ENCODE assay signal across 8 cellular contexts in genomic region chr12:92593734-92594402, GRCh38.
DNase-seq lines count a peak whose midpoint lies in the region; ATAC-seq and TF ChIP-seq lines count a peak whose summit lies in the region.

No MANE protein-coding gene starts in this region.

- no TSS peak for BruUV-seq in Panc1 (replicated peaks; lab: Mats Ljungman, UMichigan)

- ATAC-seq in GM18508 (IDR thresholded peaks at IDR 0.05; ENCODE audit: insufficient read depth, unreplicated experiment) (peak; percentile 100), HG02970 (IDR thresholded peaks at IDR 0.05; ENCODE audit: low FRiP score, unreplicated experiment) (peak; percentile 99), Panc1 (peak; percentile 81), left cardiac atrium (peak; percentile 95 to 96)

- H3K27me3 ChIP-seq in Panc1 (ENCODE audit: control insufficient read depth, insufficient read depth, low read length) (no peaks in the 10 kb centered on the region), suprapubic skin (no peaks in the 10 kb centered on the region)

- in situ Hi-C loops in Panc1 (cut with HindIII; ENCODE audit: low pct_unique_long_range_greater_than_20kb, low sequenced_read_pairs): no loop called here

- no peaks in the 10 kb centered on the region for H3K36me3 ChIP-seq in Panc1 (ENCODE audit: control insufficient read depth, insufficient read depth, low read length)
- H3K36me3 ChIP-seq in suprapubic skin: no peaks in the 10 kb centered on the region

- 73% methylated on average over 8 of the region's 8 CpGs for WGBS in suprapubic skin

- POLR2A ChIA-PET in Panc1 (lab: Charles Lee): no interaction called here

- TF ChIP-seq EP300 in suprapubic skin (IDR thresholded peaks at IDR 0.05): no peak

- intact Hi-C loops in Panc1 (cut with micrococcal nuclease; ENCODE audit: unreplicated experiment) (no loop called here), left cardiac atrium (cut with DNase I) (no loop called here)

- TF ChIP-seq POLR2A in suprapubic skin (IDR thresholded peaks at IDR 0.05): no peak

- no peak overlapping the region for H3K4me3 ChIP-seq in Panc1 (ENCODE audit: low read depth in 2 of 2, low read length in 2 of 2)
- no peak overlapping the region for H3K4me3 ChIP-seq in suprapubic skin

- no peaks in the 10 kb centered on the region for H3K4me1 ChIP-seq in Panc1 (ENCODE audit: control insufficient read depth, insufficient read depth, low read length)
- H3K4me1 ChIP-seq in suprapubic skin: no peaks in the 10 kb centered on the region

- H3K9me3 ChIP-seq in Panc1 (ENCODE audit: control insufficient read depth, insufficient read depth, low read depth, low read length): no peaks in the 10 kb centered on the region
- no peaks in the 10 kb centered on the region for H3K9me3 ChIP-seq in suprapubic skin

- no peak for TF ChIP-seq CTCF in Panc1 (IDR thresholded peaks at IDR 0.05)
- no peak for TF ChIP-seq CTCF in suprapubic skin (IDR thresholded peaks at IDR 0.05)

- CTCF ChIA-PET in Panc1 (lab: Charles Lee): no interaction called here

- H3K27ac ChIP-seq in Panc1 (ENCODE audit: low read length) (no peak overlapping the region), suprapubic skin (no peak overlapping the region)

- DNase-seq in Panc1 (ENCODE audit: low read depth, low spot score) (peak; percentile 61), left cardiac atrium (peak; percentile 33), NCI-H2196 treated with DMSO at 0.1 percent for 48 hours (lab: John Stamatoyannopoulos, UW; ENCODE audit: unreplicated experiment) (no peak), suprapubic skin (ENCODE audit: low spot score in 2 of 2) (no peak)
- DNase-seq in activated T-helper 1 cell treated with anti-CD3 and anti-CD28 coated beads, Interleukin-2, amount 50 U/mL, for 16 hours (ENCODE audit: low read depth in 1 of 2, low spot score in 1 of 2): peak; percentile 38 to 66
- peak; percentile 39 to 64 for DNase-seq in stimulated activated CD4-positive, alpha-beta T cell treated with anti-CD3 and anti-CD28 coated beads, Interleukin-1b, Interleukin-23, amount 100 ng/mL, for 4 hours (ENCODE audit: low read depth in 2 of 2)

Comparison
In these comparisons a context has a peak if more than half of its experiments do, and no peak if none do; other contexts are left out.
1. DNase-seq: peak in Panc1 (single experiment), activated T-helper 1 cell treated with anti-CD3 and anti-CD28 coated beads, Interleukin-2, amount 50 U/mL, for 16 hours (2 of 2), left cardiac atrium (single experiment) and stimulated activated CD4-positive, alpha-beta T cell treated with anti-CD3 and anti-CD28 coated beads, Interleukin-1b, Interleukin-23, amount 100 ng/mL, for 4 hours (2 of 2); none in NCI-H2196 treated with DMSO at 0.1 percent for 48 hours (single experiment) and suprapubic skin (0 of 2).
2. Peak in every context shown above with its lines, with median percentiles within 50 percentile points of each other: ATAC-seq.